ENCODE assay signal across 9 cellular contexts in genomic region chr12:92107621-92108131, GRCh38. TPM values are rescaled to one million over a fixed set of nuclear protein-coding genes. Genes with fewer than 3 reads are reported as not detected.
DNase-seq lines count a peak whose midpoint lies in the region; ATAC-seq and TF ChIP-seq lines count a peak whose summit lies in the region.
"Had no signal": no experiment of that assay in that cellular context is flagged by ENCODE, and none has a peak within 500 bp of the region (broad histone marks: within the 10 kb centered on the region; RNA-seq: fewer than 3 reads in every experiment).

No MANE protein-coding gene starts in this region.

- POLR2A ChIA-PET in T-cell (lab: Charles Lee): interaction anchor here (0.6 to 1.9 kb wide), 12 partner anchors 10 to 821 kb away, joined by 3 to 5 read pairs (median 3); partner anchors contain the start of gene BTG1 (in 1 of the 2)

- peak; percentile 88 for DNase-seq in DMS153 (lab: John Stamatoyannopoulos, UW)
- peak; percentile 86 for DNase-seq in NCI-H1105 treated with DMSO at 0.1 percent for 48 hours (lab: John Stamatoyannopoulos, UW)
- no peak for DNase-seq in T-cell
- peak; percentile 40 for DNase-seq in myocyte (ENCODE audit: low read depth)
- DNase-seq in activated CD4-positive, alpha-beta T cell treated with anti-CD3 and anti-CD28 coated beads for 48 hours: no peak
- DNase-seq in effector memory CD4-positive, alpha-beta T cell: no peak
- no peak for DNase-seq in GM10266 (ENCODE audit: extremely low spot score)
- DNase-seq: activated CD4-positive, alpha-beta T cell treated with anti-CD3 and anti-CD28 coated beads for 1 hour had no signal

- no peaks in the 10 kb centered on the region for H3K27me3 ChIP-seq in effector memory CD4-positive, alpha-beta T cell (replicated peaks; ENCODE audit: control insufficient read depth, insufficient read depth, low read length, poor library complexity, severe bottlenecking)

- CTCF ChIA-PET in T-cell (lab: Charles Lee): interaction anchor here in 1 of 2 donors (0.6 kb wide), 4 partner anchors 22 to 746 kb away, joined by 3 to 4 read pairs (median 3); no protein-coding TSS in a partner anchor

- TF ChIP-seq CTCF in GM10266 (IDR thresholded peaks at IDR 0.05; ENCODE audit: control insufficient read depth, insufficient read depth, low read depth, missing control alignments): no peak

- H3K36me3 Mint-ChIP-seq in T-cell: peaks cover 10% of the 10 kb centered on the region

- peak overlapping the region; percentile 90 to 92 for H3K27ac Mint-ChIP-seq in T-cell

- H3K4me1 Mint-ChIP-seq in T-cell: peaks cover 73 to 77% (median 74%) of the 10 kb centered on the region in 3 donors

- H3K4me1 ChIP-seq in effector memory CD4-positive, alpha-beta T cell (ENCODE audit: control insufficient read depth, insufficient read depth, low read length, poor library complexity, severe bottlenecking): peaks cover 12% of the 10 kb centered on the region

- H3K9me3 ChIP-seq in effector memory CD4-positive, alpha-beta T cell (ENCODE audit: control insufficient read depth, low read length): no peaks in the 10 kb centered on the region

- H3K36me3 ChIP-seq in effector memory CD4-positive, alpha-beta T cell (ENCODE audit: control insufficient read depth, insufficient read depth, low read length): no peaks in the 10 kb centered on the region

- H3K9me3 Mint-ChIP-seq in T-cell: no peaks in the 10 kb centered on the region

- no peak overlapping the region for H3K27ac ChIP-seq in effector memory CD4-positive, alpha-beta T cell (ENCODE audit: insufficient read depth, low read length, poor library complexity, severe bottlenecking)

- H3K27me3 Mint-ChIP-seq in T-cell: no peaks in the 10 kb centered on the region

- H3K4me3 ChIP-seq in effector memory CD4-positive, alpha-beta T cell (ENCODE audit: insufficient read depth, low read depth, low read length, poor library complexity, severe bottlenecking): no peak overlapping the region

- peak overlapping the region in 1 of 3 donors; percentile 67 for H3K4me3 Mint-ChIP-seq in T-cell

- ATAC-seq in T-cell (replicated peaks in 1 of 4) (peak in 1 of 4 experiments; percentile 14), GM18517 (IDR thresholded peaks at IDR 0.05; ENCODE audit: unreplicated experiment) (no peak)

RNA-seq across cellular contexts. Expression of gene BTG1, which starts 38.0 kb away (rescaled TPM):
- 1,000 to 10,000 TPM in 2 of 5 donors, 100 to 1,000 TPM in 3; 484 to 1,238 (median 551) TPM for total RNA-seq in T-cell
- 56.2 and 63.1 TPM in 2 replicates for total RNA-seq in myocyte
- 84.0 TPM for polyA plus RNA-seq in myocyte (2012)

Comparison
In these comparisons a context has a peak if more than half of its experiments do, and no peak if none do; other contexts are left out.
1. DNase-seq: peak in DMS153 (single experiment), NCI-H1105 treated with DMSO at 0.1 percent for 48 hours (single experiment) and myocyte (single experiment); none in T-cell (0 of 34), activated CD4-positive, alpha-beta T cell treated with anti-CD3 and anti-CD28 coated beads for 48 hours (single experiment), effector memory CD4-positive, alpha-beta T cell (0 of 3) and GM10266 (single experiment).